8 cellular contexts compared by ENCODE assay signal in the genomic region with DNA sequence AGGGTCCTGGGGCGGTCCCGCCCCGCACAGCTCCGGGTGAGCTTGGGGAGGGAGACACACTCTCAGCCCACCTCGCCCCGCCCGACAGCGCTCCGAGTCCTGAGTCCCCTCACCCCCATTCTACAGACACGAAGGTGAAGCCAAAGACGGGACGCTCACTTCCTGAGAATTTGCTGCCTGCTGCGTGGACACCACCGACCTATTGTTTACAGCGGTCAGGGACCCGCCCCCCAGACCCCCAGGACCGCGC. TPM values are rescaled to one million over a fixed set of nuclear protein-coding genes. Genes with fewer than 3 reads are reported as not detected.
DNase-seq lines count a peak whose midpoint lies in the region; ATAC-seq and TF ChIP-seq lines count a peak whose summit lies in the region.

No MANE protein-coding gene starts in this region.

- H2AFZ ChIP-seq in SU-DHL-6 (ENCODE audit: low read depth, low read length, severe bottlenecking), result peak overlapping the region; percentile 90

- peaks cover 9% of the 10 kb centered on the region for H3K4me1 ChIP-seq in rectal smooth muscle tissue (ENCODE audit: control insufficient read depth, insufficient read depth, low read length)

- H3K27ac ChIP-seq in SU-DHL-6 (ENCODE audit: low read depth, low read length), result peak overlapping the region; percentile 60; the same call in 1 of the 2 replicates
- peak overlapping the region; percentile 94 for H3K27ac ChIP-seq in rectal smooth muscle tissue (ENCODE audit: low read depth, low read length)

- TF ChIP-seq CTCF in SU-DHL-6 (IDR thresholded peaks at IDR 0.05; ENCODE audit: insufficient read depth, low read length, poor library complexity, severe bottlenecking) (no peak), fibroblast of the aortic adventitia (IDR thresholded peaks at IDR 0.05; ENCODE audit: insufficient read depth, low read length) (no peak)

- ATAC-seq in GM18858 (IDR thresholded peaks at IDR 0.05; ENCODE audit: unreplicated experiment), result no peak

- H3K27me3 ChIP-seq in SU-DHL-6 (ENCODE audit: low read length) (no peaks in the 10 kb centered on the region), rectal smooth muscle tissue (ENCODE audit: control insufficient read depth, insufficient read depth, low read length) (no peaks in the 10 kb centered on the region)

- no peaks in the 10 kb centered on the region for H3K9me2 ChIP-seq in SU-DHL-6 (replicated peaks; ENCODE audit: insufficient read depth, low read length)

- DNase-seq in activated T-cell treated with anti-CD3 and anti-CD28 coated beads for 24 hours (ENCODE audit: low read depth), result peak; percentile 2
- no peak for DNase-seq in activated T-cell treated with anti-CD3 and anti-CD28 coated beads, Interleukin-2, amount 50 U/mL, for 1 hour
- DNase-seq in fibroblast of the aortic adventitia (ENCODE audit: low read depth), result no peak
- DNase-seq in NCI-H2081 treated with DMSO at 0.1 percent for 48 hours (lab: John Stamatoyannopoulos, UW), result no peak
- DNase-seq in erythroblast (lab: John Stamatoyannopoulos, UW), result no peak

- H3K9ac ChIP-seq in SU-DHL-6 (ENCODE audit: low read length), result peak overlapping the region; percentile 57
- H3K9ac ChIP-seq in rectal smooth muscle tissue (ENCODE audit: low read length), result peak overlapping the region; percentile 85

- H3K4me3 ChIP-seq in SU-DHL-6 (ENCODE audit: insufficient read depth, low read length, poor library complexity, severe bottlenecking) (peak overlapping the region; percentile 57), fibroblast of the aortic adventitia (ENCODE audit: low read depth, low read length) (peak overlapping the region; percentile 81), rectal smooth muscle tissue (ENCODE audit: low read length) (peak overlapping the region; percentile 98)

- peaks cover 29% of the 10 kb centered on the region for H3K36me3 ChIP-seq in SU-DHL-6 (ENCODE audit: low read length)
- H3K36me3 ChIP-seq in rectal smooth muscle tissue (ENCODE audit: control insufficient read depth, insufficient read depth, low read length), result no peaks in the 10 kb centered on the region

- no peaks in the 10 kb centered on the region for H3F3A ChIP-seq in SU-DHL-6 (ENCODE audit: insufficient read depth)

- H4K20me1 ChIP-seq in SU-DHL-6 (ENCODE audit: low read depth, low read length), result no peaks in the 10 kb centered on the region

- peaks cover 42% of the 10 kb centered on the region for H3K79me2 ChIP-seq in SU-DHL-6 (ENCODE audit: insufficient read depth, low read length)

- no peak for TF ChIP-seq POLR2A in erythroblast (IDR thresholded peaks at IDR 0.05; ENCODE audit: low read length)

- peaks cover 22% of the 10 kb centered on the region for H3K9me3 ChIP-seq in SU-DHL-6 (ENCODE audit: insufficient read depth, low read length)

- H3K4me2 ChIP-seq in SU-DHL-6 (ENCODE audit: low read depth, low read length, poor library complexity, severe bottlenecking), result peak overlapping the region; percentile 71

RNA-seq across cellular contexts. Expression of a gene that starts 0.8 kb away (rescaled TPM):
- 16.3 and 21.2 TPM in 2 replicates for total RNA-seq in fibroblast of the aortic adventitia (ENCODE audit: low replicate concordance)

RNA-seq across cellular contexts. Expression of a gene that starts 31.5 kb away (rescaled TPM):
- total RNA-seq in fibroblast of the aortic adventitia (ENCODE audit: low replicate concordance), result 0.27 and 0.57 TPM in 2 replicates
